In the genomic region with DNA sequence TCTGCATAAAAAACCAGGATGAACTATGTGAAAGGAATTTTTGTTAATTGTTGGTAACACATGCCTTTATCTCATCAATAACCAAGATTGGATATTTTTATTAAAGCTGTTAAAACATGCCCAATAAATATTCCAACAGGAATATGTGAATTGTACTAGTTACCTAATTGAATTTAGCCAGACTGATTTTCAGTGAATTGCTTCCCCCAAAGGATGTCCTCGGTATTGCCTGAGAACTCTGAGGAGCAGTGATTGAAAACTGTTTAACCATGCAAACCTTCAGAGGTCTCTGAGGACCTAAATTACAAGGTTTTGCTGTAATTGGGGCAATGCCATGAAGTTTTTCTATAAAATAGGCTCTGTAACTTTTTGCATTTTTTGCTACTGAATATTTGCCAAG, we compare ENCODE assay signal across 10 cellular contexts.
DNase-seq lines count a peak whose midpoint lies in the region; ATAC-seq and TF ChIP-seq lines count a peak whose summit lies in the region.
"Had no signal": no experiment of that assay in that cellular context is flagged by ENCODE, and none has a peak within 500 bp of the region (broad histone marks: within the 10 kb centered on the region; RNA-seq: fewer than 3 reads in every experiment).

No MANE protein-coding gene starts in this region.

- no peak overlapping the region for H2AFZ ChIP-seq in OCI-LY3 (ENCODE audit: low read depth, low read length)

- peaks cover 29% of the 10 kb centered on the region for H3K4me1 Mint-ChIP-seq in activated CD4-positive, alpha-beta memory T cell treated with anti-CD3 and anti-CD28 coated beads for 36 hours (ENCODE audit: low read depth)

- TF ChIP-seq CTCF in cardiac muscle cell (IDR thresholded peaks at IDR 0.05; ENCODE audit: low read depth, low read length) (peak; percentile 32), right atrium auricular region (IDR thresholded peaks at IDR 0.05) (peak in 1 of 2 donors; percentile 59), OCI-LY3 (IDR thresholded peaks at IDR 0.05; ENCODE audit: low read depth, low read length) (peak; percentile 37), fibroblast of villous mesenchyme (IDR thresholded peaks at IDR 0.05; ENCODE audit: insufficient read depth, low read depth, low read length) (peak; percentile 42), upper lobe of left lung (IDR thresholded peaks at IDR 0.05) (peak in 4 of 6 experiments; percentile 3 to 33 (median 17)), tibial nerve (IDR thresholded peaks at IDR 0.05) (peak in 2 of 5 experiments; percentile 10 to 23)

- peaks cover 33% of the 10 kb centered on the region for H3K36me3 Mint-ChIP-seq in activated CD4-positive, alpha-beta memory T cell treated with anti-CD3 and anti-CD28 coated beads for 36 hours

- H3K27ac ChIP-seq in cardiac muscle cell (no peak overlapping the region), right atrium auricular region (no peak overlapping the region), OCI-LY3 (ENCODE audit: low read length) (no peak overlapping the region), upper lobe of left lung (no peak overlapping the region), tibial nerve (no peak overlapping the region)

- H3K9me3 ChIP-seq in cardiac muscle cell (ENCODE audit: low read depth) (no peaks in the 10 kb centered on the region), right atrium auricular region (no peaks in the 10 kb centered on the region), OCI-LY3 (ENCODE audit: insufficient read depth, low read length) (no peaks in the 10 kb centered on the region), upper lobe of left lung (no peaks in the 10 kb centered on the region), tibial nerve (no peaks in the 10 kb centered on the region)

- H3K27me3 ChIP-seq in cardiac muscle cell (no peaks in the 10 kb centered on the region), right atrium auricular region (no peaks in the 10 kb centered on the region), OCI-LY3 (ENCODE audit: low read depth, low read length) (no peaks in the 10 kb centered on the region), upper lobe of left lung (no peaks in the 10 kb centered on the region), tibial nerve (no peaks in the 10 kb centered on the region)

- TF ChIP-seq POLR2A in upper lobe of left lung (IDR thresholded peaks at IDR 0.05), result no peak
- no peak for TF ChIP-seq POLR2A in tibial nerve (IDR thresholded peaks at IDR 0.05)

- H3K9ac ChIP-seq in OCI-LY3 (ENCODE audit: low read length), result no peak overlapping the region

- DNase-seq in cardiac muscle cell (ENCODE audit: low read depth in 1 of 2, low spot score in 1 of 2) (peak; percentile 11 to 35), right atrium auricular region (ENCODE audit: low spot score) (no peak), fibroblast of villous mesenchyme (ENCODE audit: low read depth) (peak; percentile 9), upper lobe of left lung (no peak), tibial nerve (ENCODE audit: low spot score in 2 of 2) (no peak), T1000 (lab: John Stamatoyannopoulos, UW) (no peak)
- no peak for DNase-seq in activated CD4-positive, alpha-beta memory T cell treated with anti-CD3 and anti-CD28 coated beads for 36 hours
- DNase-seq: cortex of kidney, NCI-H1092 treated with DMSO at 0.1 percent for 48 hours had no signal

- H3K27ac Mint-ChIP-seq in activated CD4-positive, alpha-beta memory T cell treated with anti-CD3 and anti-CD28 coated beads for 36 hours, result no peak overlapping the region

- H3K27me3 Mint-ChIP-seq in activated CD4-positive, alpha-beta memory T cell treated with anti-CD3 and anti-CD28 coated beads for 36 hours, result no peaks in the 10 kb centered on the region

- 33 to 34% methylated on average over 1 of the region's 1 CpG for WGBS in upper lobe of left lung, 2 donors
- WGBS in tibial nerve, 2 donors, result 10 to 25% methylated on average over 1 of the region's 1 CpG

- no peak overlapping the region for H3K4me3 ChIP-seq in cardiac muscle cell
- H3K4me3 ChIP-seq in right atrium auricular region, result no peak overlapping the region
- no peak overlapping the region for H3K4me3 ChIP-seq in OCI-LY3 (ENCODE audit: low read length)
- no peak overlapping the region for H3K4me3 ChIP-seq in fibroblast of villous mesenchyme (ENCODE audit: low read depth, low read length)
- H3K4me3 ChIP-seq in upper lobe of left lung, result no peak overlapping the region
- no peak overlapping the region for H3K4me3 ChIP-seq in tibial nerve

- H3K4me1 ChIP-seq in cardiac muscle cell (ENCODE audit: low read depth) (no peaks in the 10 kb centered on the region), right atrium auricular region (no peaks in the 10 kb centered on the region), OCI-LY3 (ENCODE audit: low read length) (no peaks in the 10 kb centered on the region), upper lobe of left lung (no peaks in the 10 kb centered on the region), tibial nerve (no peaks in the 10 kb centered on the region)

- POLR2A ChIA-PET in activated CD4-positive, alpha-beta memory T cell treated with anti-CD3 and anti-CD28 coated beads for 36 hours (lab: Charles Lee), result no interaction called here

- H4K20me1 ChIP-seq in OCI-LY3 (ENCODE audit: insufficient read depth, low read length), result no peaks in the 10 kb centered on the region

- H3K4me2 ChIP-seq in OCI-LY3 (ENCODE audit: low read length), result no peak overlapping the region

- peaks cover 19% of the 10 kb centered on the region for H3K36me3 ChIP-seq in cardiac muscle cell
- H3K36me3 ChIP-seq in right atrium auricular region, result no peaks in the 10 kb centered on the region
- H3K36me3 ChIP-seq in OCI-LY3 (replicated peaks; ENCODE audit: low read depth, low read length), result no peaks in the 10 kb centered on the region
- peaks cover 0 to 47% (median 11%) of the 10 kb centered on the region in 4 donors for H3K36me3 ChIP-seq in upper lobe of left lung
- peaks cover 0 to 62% (median 0%) of the 10 kb centered on the region in 3 donors for H3K36me3 ChIP-seq in tibial nerve

- intact Hi-C loops in activated CD4-positive, alpha-beta memory T cell treated with anti-CD3 and anti-CD28 coated beads for 36 hours (cut with micrococcal nuclease), result no loop called here

- H3K9me3 Mint-ChIP-seq in activated CD4-positive, alpha-beta memory T cell treated with anti-CD3 and anti-CD28 coated beads for 36 hours, result no peaks in the 10 kb centered on the region

- TF ChIP-seq EP300 in upper lobe of left lung (IDR thresholded peaks at IDR 0.05) (no peak), tibial nerve (IDR thresholded peaks at IDR 0.05) (no peak)

- no peak for ATAC-seq in upper lobe of left lung (ENCODE audit: low FRiP score in 2 of 2)

- CTCF ChIA-PET in activated CD4-positive, alpha-beta memory T cell treated with anti-CD3 and anti-CD28 coated beads for 36 hours (lab: Charles Lee), result interaction anchor here (2.0 kb wide), 1 partner anchor 319 kb away, joined by 8 read pairs; no protein-coding TSS in a partner anchor

- H3K4me3 Mint-ChIP-seq in activated CD4-positive, alpha-beta memory T cell treated with anti-CD3 and anti-CD28 coated beads for 36 hours, result no peak overlapping the region

- H3K79me2 ChIP-seq in OCI-LY3 (ENCODE audit: low read length), result no peaks in the 10 kb centered on the region

Comparison
In these comparisons a context has a peak if more than half of its experiments do, and no peak if none do; other contexts are left out.
1. DNase-seq: peak in cardiac muscle cell (2 of 2) and fibroblast of villous mesenchyme (single experiment); none in right atrium auricular region (single experiment), upper lobe of left lung (0 of 2), tibial nerve (0 of 2), activated CD4-positive, alpha-beta memory T cell treated with anti-CD3 and anti-CD28 coated beads for 36 hours (single experiment) and T1000 (single experiment).